9 cellular contexts compared by ENCODE assay signal in the genomic region with DNA sequence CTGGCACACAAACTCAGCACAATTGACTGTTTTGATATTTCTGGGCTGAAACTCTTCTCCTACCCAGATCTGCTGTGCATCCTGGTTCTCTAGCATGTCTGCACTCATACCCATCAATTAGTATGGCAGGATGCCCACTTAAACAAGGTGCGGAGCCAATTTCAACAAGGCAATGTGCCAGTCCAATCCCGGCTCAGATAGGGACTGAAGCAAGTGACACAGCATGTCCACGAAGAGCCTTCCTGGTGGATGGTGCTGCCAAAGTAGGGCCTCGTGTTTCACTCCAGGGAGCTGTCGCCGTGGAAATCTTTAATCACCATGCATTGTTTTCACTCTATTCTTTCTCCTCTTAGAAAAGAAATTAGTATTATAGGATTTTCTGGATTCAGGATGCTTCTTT. TPM values are rescaled to one million over a fixed set of nuclear protein-coding genes. Genes with fewer than 3 reads are reported as not detected.
DNase-seq lines count a peak whose midpoint lies in the region; ATAC-seq and TF ChIP-seq lines count a peak whose summit lies in the region.
"Had no signal": no experiment of that assay in that cellular context is flagged by ENCODE, and none has a peak within 500 bp of the region (broad histone marks: within the 10 kb centered on the region; RNA-seq: fewer than 3 reads in every experiment).

No MANE protein-coding gene starts in this region.

- H3K9me3 ChIP-seq in MG63 = no peaks in the 10 kb centered on the region

- H3K27ac ChIP-seq in RWPE1 (peak overlapping the region; percentile 69), epithelial cell of prostate (no peak overlapping the region)

- peak; percentile 47 for DNase-seq in MG63
- peak; percentile 18 for DNase-seq in RWPE1 (ENCODE audit: low spot score)
- peak; percentile 51 for DNase-seq in epithelial cell of prostate (ENCODE audit: low read depth, low spot score)
- DNase-seq in pons (ENCODE audit: low spot score) = peak; percentile 11
- no peak for DNase-seq in stimulated activated CD4-positive, alpha-beta T cell treated with anti-CD3 and anti-CD28 coated beads, Interleukin-15, amount 100 ng/mL, for 24 hours
- DNase-seq in NCI-H226 = no peak
- no peak for DNase-seq in 8988T
- DNase-seq: activated naive CD4-positive, alpha-beta T cell treated with Interleukin-2 at 50 U/mL for 16 hours had no signal

- H3K4me3 ChIP-seq in MG63 = no peak overlapping the region

- ATAC-seq in HG03521 (IDR thresholded peaks at IDR 0.05; ENCODE audit: unreplicated experiment) = no peak

- CTCF ChIA-PET in RWPE1 (lab: Yijun Ruan, JAX) = interaction anchor here (0.8 kb wide), 1 partner anchor 963 kb away, joined by 9 read pairs; no protein-coding TSS in a partner anchor

- no peaks in the 10 kb centered on the region for H3K27me3 ChIP-seq in MG63

- POLR2A ChIA-PET in RWPE1 (lab: Yijun Ruan, JAX; ENCODE audit: low non-redundant PET) = no interaction called here

- no peaks in the 10 kb centered on the region for H3K36me3 ChIP-seq in MG63

- TF ChIP-seq CTCF in RWPE1 (conservative IDR thresholded peaks at IDR 0.05; ENCODE audit: low read depth) = no peak

RNA-seq across cellular contexts. Expression of a gene that starts 40.8 kb away (rescaled TPM):
- 32.4 and 63.0 TPM in 2 replicates for total RNA-seq in MG63 (2014; rRNA removed; shearing (Covaris generic); ENCODE audit: low replicate concordance)

Comparison
In these comparisons a context has a peak if more than half of its experiments do, and no peak if none do; other contexts are left out.
1. DNase-seq: peak in MG63 (single experiment), RWPE1 (single experiment), epithelial cell of prostate (single experiment) and pons (single experiment); none in stimulated activated CD4-positive, alpha-beta T cell treated with anti-CD3 and anti-CD28 coated beads, Interleukin-15, amount 100 ng/mL, for 24 hours (single experiment), NCI-H226 (single experiment) and 8988T (single experiment).